In genomic region chr11:10657308-10658271, GRCh38 we compare ENCODE assay signal across 8 cellular contexts. TPM values are rescaled to one million over a fixed set of nuclear protein-coding genes. Genes with fewer than 3 reads are reported as not detected.
DNase-seq lines count a peak whose midpoint lies in the region; ATAC-seq and TF ChIP-seq lines count a peak whose summit lies in the region.

No MANE protein-coding gene starts in this region.

- H3K4me3 Mint-ChIP-seq in activated CD8-positive, alpha-beta memory T cell treated with anti-CD3 and anti-CD28 coated beads, Interleukin-2, amount 10 ng/mL, durations not matched to agents 7 days and 5 days, result peak overlapping the region; percentile 42

- H3K9me3 Mint-ChIP-seq in activated CD8-positive, alpha-beta memory T cell treated with anti-CD3 and anti-CD28 coated beads, Interleukin-2, amount 10 ng/mL, durations not matched to agents 7 days and 5 days (ENCODE audit: low read depth), result no peaks in the 10 kb centered on the region

- no peaks in the 10 kb centered on the region for H3K27me3 Mint-ChIP-seq in activated CD8-positive, alpha-beta memory T cell treated with anti-CD3 and anti-CD28 coated beads, Interleukin-2, amount 10 ng/mL, durations not matched to agents 7 days and 5 days

- no peak overlapping the region for H3K4me3 ChIP-seq in mucosa of descending colon

- no peak for TF ChIP-seq CTCF in mucosa of descending colon (IDR thresholded peaks at IDR 0.05)

- H3K4me1 ChIP-seq in mucosa of descending colon (ENCODE audit: low read depth), result peaks cover 14% of the 10 kb centered on the region

- H3K36me3 Mint-ChIP-seq in activated CD8-positive, alpha-beta memory T cell treated with anti-CD3 and anti-CD28 coated beads, Interleukin-2, amount 10 ng/mL, durations not matched to agents 7 days and 5 days, result no peaks in the 10 kb centered on the region

- DNase-seq in activated CD8-positive, alpha-beta memory T cell treated with anti-CD3 and anti-CD28 coated beads, Interleukin-2, amount 10 ng/mL, durations not matched to agents 7 days and 5 days, result no peak
- no peak for DNase-seq in activated CD8-positive, alpha-beta memory T cell treated with anti-CD3 and anti-CD28 coated beads, Interleukin-2, amount 50 U/mL, for 4 hours
- peak; percentile 82 for DNase-seq in amniotic epithelial cell (ENCODE audit: low read depth)
- no peak for DNase-seq in mucosa of descending colon
- no peak for DNase-seq in NCI-H187 treated with DMSO at 0.1 percent for 48 hours (lab: John Stamatoyannopoulos, UW)
- no peak for DNase-seq in midbrain (lab: John Stamatoyannopoulos, UW)

- H3K36me3 ChIP-seq in mucosa of descending colon (ENCODE audit: low read depth), result no peaks in the 10 kb centered on the region

- CTCF ChIA-PET in activated CD8-positive, alpha-beta memory T cell treated with anti-CD3 and anti-CD28 coated beads, Interleukin-2, amount 10 ng/mL, durations not matched to agents 7 days and 5 days (lab: Charles Lee), result interaction anchor here (0.7 to 1.8 kb wide), 6 partner anchors 10 to 252 kb away, joined by 3 to 11 read pairs (median 4); partner anchors contain the start of gene RNF141

- H3K9me3 ChIP-seq in mucosa of descending colon, result no peaks in the 10 kb centered on the region

- peak; percentile 47 for ATAC-seq in activated CD8-positive, alpha-beta memory T cell treated with anti-CD3 and anti-CD28 coated beads, Interleukin-2, amount 10 ng/mL, durations not matched to agents 7 days and 5 days
- ATAC-seq in HG03108 (IDR thresholded peaks at IDR 0.05; ENCODE audit: unreplicated experiment), result peak; percentile 61
- ATAC-seq in mucosa of descending colon, result peak; percentile 29
- no peak for ATAC-seq in HG03025 (IDR thresholded peaks at IDR 0.05; ENCODE audit: low FRiP score, unreplicated experiment)

- H3K4me1 Mint-ChIP-seq in activated CD8-positive, alpha-beta memory T cell treated with anti-CD3 and anti-CD28 coated beads, Interleukin-2, amount 10 ng/mL, durations not matched to agents 7 days and 5 days, result peaks cover 39% of the 10 kb centered on the region

- H3K27ac Mint-ChIP-seq in activated CD8-positive, alpha-beta memory T cell treated with anti-CD3 and anti-CD28 coated beads, Interleukin-2, amount 10 ng/mL, durations not matched to agents 7 days and 5 days, result peak overlapping the region; percentile 76

- intact Hi-C loops in mucosa of descending colon (cut with DNase I, micrococcal nuclease), result loop anchor here in 1 of 2 donors (10.0 kb wide), 1 partner anchor 243 kb away; no protein-coding TSS in a partner anchor

RNA-seq across cellular contexts. Expression of gene IRAG1, which starts 36.0 kb away (rescaled TPM):
- not detected for total RNA-seq in activated CD8-positive, alpha-beta memory T cell treated with anti-CD3 and anti-CD28 coated beads, Interleukin-2, amount 10 ng/mL, durations not matched to agents 7 days and 5 days
- total RNA-seq in mucosa of descending colon, result 100 to 1,000 TPM in 1 of 3 donors, 10 to 100 TPM in 1, 1 to 10 TPM in 1; 7.5 to 134 (median 15.4) TPM

Comparison
In these comparisons a context has a peak if more than half of its experiments do, and no peak if none do; other contexts are left out.
1. RNA of gene IRAG1, which starts 36.0 kb away (total RNA-seq): 7.5 to 134 TPM in mucosa of descending colon; not detected in activated CD8-positive, alpha-beta memory T cell treated with anti-CD3 and anti-CD28 coated beads, Interleukin-2, amount 10 ng/mL, durations not matched to agents 7 days and 5 days; every median in the first group is over 4 times any median in the second.